24 cellular contexts compared by ENCODE assay signal in genomic region chr2:65779021-65779420, GRCh38.
"Had no signal": no experiment of that assay in that cellular context is flagged by ENCODE, and none has a peak within 500 bp of the region (broad histone marks: within the 10 kb centered on the region; RNA-seq: fewer than 3 reads in every experiment).

No MANE protein-coding gene starts in this region.

- H3K27me3 Mint-ChIP-seq: dendritic cell treated with granulocyte-macrophage colony-stimulating factor and Interleukin-4, amounts not matched to agents 40 ng/mL and 50 ng/mL, for 4 days had no signal

- H3K4me1 ChIP-seq: colonic mucosa, esophagus squamous epithelium, gastrocnemius medialis, heart right ventricle, left lung, lower lobe of right lung had no signal

- H3K9me3 ChIP-seq: colonic mucosa, esophagus squamous epithelium, gastrocnemius medialis, heart right ventricle, left lung, lower lobe of right lung, mucosa of descending colon had no signal

- H3K36me3 Mint-ChIP-seq: mesothelial cell of epicardium, naive B cell had no signal

- H3K9me3 Mint-ChIP-seq: dendritic cell treated with granulocyte-macrophage colony-stimulating factor and Interleukin-4, amounts not matched to agents 40 ng/mL and 50 ng/mL, for 4 days; endodermal cell had no signal

- H3K27me3 ChIP-seq: colonic mucosa, esophagus squamous epithelium, gastrocnemius medialis, left lung had no signal

- H3K27ac ChIP-seq: colonic mucosa, epithelial cell of prostate, esophagus squamous epithelium, gastrocnemius medialis, heart right ventricle, left lung, lower lobe of right lung had no signal

- DNase-seq: colonic mucosa; cortex of kidney; effector CD8-positive, alpha-beta T cell; effector memory CD8-positive, alpha-beta T cell; endodermal cell; erythroblast; esophagus squamous epithelium; foreskin fibroblast; foreskin melanocyte; gastrocnemius medialis; glutamatergic neuron; head of caudate nucleus; heart right ventricle; hippocampal formation; left cardiac atrium; left lung; left ventricle myocardium superior; lower lobe of right lung; mesenchymal stem cell; mucosa of descending colon; naive B cell had no signal

- H3K4me3 Mint-ChIP-seq: dendritic cell treated with granulocyte-macrophage colony-stimulating factor and Interleukin-4, amounts not matched to agents 40 ng/mL and 50 ng/mL, for 4 days; effector memory CD8-positive, alpha-beta T cell; endodermal cell; mesothelial cell of epicardium; naive B cell had no signal

- H3K27ac Mint-ChIP-seq: dendritic cell treated with granulocyte-macrophage colony-stimulating factor and Interleukin-4, amounts not matched to agents 40 ng/mL and 50 ng/mL, for 4 days; effector memory CD8-positive, alpha-beta T cell; endodermal cell; mesothelial cell of epicardium; naive B cell had no signal

- H3K4me3 ChIP-seq: colonic mucosa, esophagus squamous epithelium, gastrocnemius medialis, heart right ventricle, left lung, lower lobe of right lung, mucosa of descending colon had no signal

- H3K36me3 ChIP-seq: colonic mucosa, esophagus squamous epithelium, gastrocnemius medialis, heart right ventricle, left lung, lower lobe of right lung had no signal

- H3K4me1 Mint-ChIP-seq: endodermal cell, naive B cell had no signal
